ENCODE assay signal across 8 cellular contexts in genomic region chr1:36134805-36135339, GRCh38. TPM values are rescaled to one million over a fixed set of nuclear protein-coding genes. Genes with fewer than 3 reads are reported as not detected.
DNase-seq lines count a peak whose midpoint lies in the region; ATAC-seq and TF ChIP-seq lines count a peak whose summit lies in the region.

No MANE protein-coding gene starts in this region.

- H3K27ac ChIP-seq in PC-3 (ENCODE audit: low read length) = peak overlapping the region; percentile 11; the same call in 1 of the 2 replicates

- H2AFZ ChIP-seq in PC-3 (ENCODE audit: low read length) = no peak overlapping the region

- TF ChIP-seq CTCF in AG10803 (conservative IDR thresholded peaks at IDR 0.05; ENCODE audit: low read length) (peak; percentile 79), GM12875 (IDR thresholded peaks at IDR 0.05; ENCODE audit: borderline replicate concordance, insufficient read depth, low read depth, low read length) (peak; percentile 74), PC-3 (conservative IDR thresholded peaks at IDR 0.05; ENCODE audit: low read depth, low read length) (peak; percentile 75), brain (conservative IDR thresholded peaks at IDR 0.05) (peak; percentile 87 to 94)

- peak; percentile 16 for ATAC-seq in PC-3
- peak; percentile 78 for ATAC-seq in stimulated activated effector memory CD8-positive, alpha-beta T cell treated with anti-CD3 and anti-CD28 coated beads, Interleukin-12 subunit alpha, Interleukin-12 subunit beta, amount 100 ng/mL, for 72 hours
- no peak for ATAC-seq in GM18511 (IDR thresholded peaks at IDR 0.05; ENCODE audit: unreplicated experiment)

- no peak overlapping the region for H3K4me2 ChIP-seq in PC-3 (ENCODE audit: low read length)

- intact Hi-C loops in PC-3 (cut with micrococcal nuclease) = loop anchor here (1.0 kb wide), 1 partner anchor 35 kb away; no protein-coding TSS in a partner anchor

- H3K79me2 ChIP-seq in PC-3 (ENCODE audit: low read length) = peaks cover 7% of the 10 kb centered on the region

- H3K4me3 Mint-ChIP-seq in brain = no peak overlapping the region
- H3K4me3 Mint-ChIP-seq in stimulated activated effector memory CD8-positive, alpha-beta T cell treated with anti-CD3 and anti-CD28 coated beads, Interleukin-12 subunit alpha, Interleukin-12 subunit beta, amount 100 ng/mL, for 72 hours = no peak overlapping the region

- DNase-seq in AG10803 (ENCODE audit: low read depth) = peak; percentile 67
- peak; percentile 63 for DNase-seq in PC-3
- peak; percentile 91 for DNase-seq in islet precursor cell
- peak; percentile 33 to 71 for DNase-seq in stimulated activated effector memory CD8-positive, alpha-beta T cell treated with anti-CD3 and anti-CD28 coated beads, Interleukin-12 subunit alpha, Interleukin-12 subunit beta, amount 100 ng/mL, for 72 hours (ENCODE audit: low spot score in 2 of 2)
- no peak for DNase-seq in cerebellum (ENCODE audit: low spot score)

- H3K27me3 Mint-ChIP-seq in brain = peaks cover 6% of the 10 kb centered on the region

- H3K4me1 ChIP-seq in PC-3 (ENCODE audit: insufficient read depth, low read length) = peaks cover 49% of the 10 kb centered on the region

- no peaks in the 10 kb centered on the region for H3K9me2 ChIP-seq in PC-3 (replicated peaks; ENCODE audit: low read length)

- CTCF ChIA-PET in PC-3 (lab: Charles Lee) = interaction anchor here (0.8 to 1.8 kb wide), 4 partner anchors 14 to 151 kb away, joined by 4 to 9 read pairs (median 4); partner anchors contain the start of gene TRAPPC3

- H3F3A ChIP-seq in PC-3 (ENCODE audit: low read length, unreplicated experiment) = peaks cover 5% of the 10 kb centered on the region

- H3K36me3 ChIP-seq in PC-3 (ENCODE audit: low read depth, low read length) = peaks cover 29% of the 10 kb centered on the region

- no peaks in the 10 kb centered on the region for H3K9me3 Mint-ChIP-seq in brain
- no peaks in the 10 kb centered on the region for H3K9me3 Mint-ChIP-seq in stimulated activated effector memory CD8-positive, alpha-beta T cell treated with anti-CD3 and anti-CD28 coated beads, Interleukin-12 subunit alpha, Interleukin-12 subunit beta, amount 100 ng/mL, for 72 hours

- BruUV-seq in PC-3 (replicated peaks; lab: Mats Ljungman, UMichigan) = TSS peak; percentile 2

- no peak overlapping the region for H3K9ac ChIP-seq in PC-3 (ENCODE audit: low read length)

- peaks cover 21% of the 10 kb centered on the region for H3K4me1 Mint-ChIP-seq in brain
- peaks cover 10% of the 10 kb centered on the region for H3K4me1 Mint-ChIP-seq in stimulated activated effector memory CD8-positive, alpha-beta T cell treated with anti-CD3 and anti-CD28 coated beads, Interleukin-12 subunit alpha, Interleukin-12 subunit beta, amount 100 ng/mL, for 72 hours

- H3K9me3 ChIP-seq in PC-3 (ENCODE audit: low read length) = no peaks in the 10 kb centered on the region

- H3K27ac Mint-ChIP-seq in brain = peak overlapping the region; percentile 50 to 90 (median 88)
- H3K27ac Mint-ChIP-seq in stimulated activated effector memory CD8-positive, alpha-beta T cell treated with anti-CD3 and anti-CD28 coated beads, Interleukin-12 subunit alpha, Interleukin-12 subunit beta, amount 100 ng/mL, for 72 hours = peak overlapping the region; percentile 43

- H4K20me1 ChIP-seq in PC-3 (ENCODE audit: low read length) = no peaks in the 10 kb centered on the region

- no peaks in the 10 kb centered on the region for H3K27me3 ChIP-seq in PC-3 (ENCODE audit: low read length)

- POLR2A ChIA-PET in PC-3 (lab: Charles Lee; ENCODE audit: unreplicated experiment) = no interaction called here

- no peak overlapping the region for H3K4me3 ChIP-seq in AG10803 (ENCODE audit: low read length)
- no peak overlapping the region for H3K4me3 ChIP-seq in GM12875 (ENCODE audit: low read depth, low read length)
- H3K4me3 ChIP-seq in PC-3 (ENCODE audit: low read length) = no peak overlapping the region

- H3K36me3 Mint-ChIP-seq in brain = peaks cover 20% of the 10 kb centered on the region
- H3K36me3 Mint-ChIP-seq in stimulated activated effector memory CD8-positive, alpha-beta T cell treated with anti-CD3 and anti-CD28 coated beads, Interleukin-12 subunit alpha, Interleukin-12 subunit beta, amount 100 ng/mL, for 72 hours = peaks cover 38% of the 10 kb centered on the region

RNA-seq across cellular contexts. Expression of gene COL8A2, which starts 9.8 kb away (rescaled TPM):
- total RNA-seq in PC-3 (2014; rRNA removed) (0.26 and 0.58 TPM in 2 replicates), cerebellum (1.2 TPM)
- polyA plus RNA-seq in brain (ENCODE audit: insufficient read depth, low read depth, low replicate concordance) = 1.8 TPM

RNA-seq across cellular contexts. Expression of gene TRAPPC3, which starts 14.4 kb away (rescaled TPM):
- total RNA-seq in PC-3 (2014; rRNA removed) (119 and 236 TPM in 2 replicates), cerebellum (33.7 TPM)
- 105 TPM for polyA plus RNA-seq in brain (ENCODE audit: insufficient read depth, low read depth, low replicate concordance)

RNA-seq across cellular contexts. Expression of gene MAP7D1, which starts 21.1 kb away (rescaled TPM):
- total RNA-seq in PC-3 (2014; rRNA removed) (113 and 160 TPM in 2 replicates), cerebellum (47.5 TPM)
- 244 TPM for polyA plus RNA-seq in brain (ENCODE audit: insufficient read depth, low read depth, low replicate concordance)

RNA-seq across cellular contexts. Expression of gene ADPRS, which starts 46.2 kb away (rescaled TPM):
- total RNA-seq in PC-3 (2014; rRNA removed) (75.9 and 83.0 TPM in 2 replicates), cerebellum (13.0 TPM)
- 39.1 TPM for polyA plus RNA-seq in brain (ENCODE audit: insufficient read depth, low read depth, low replicate concordance)

RNA-seq across cellular contexts. Expression of gene TEKT2, which starts 51.0 kb away (rescaled TPM):
- not detected in 2 replicates for total RNA-seq in PC-3 (2014; rRNA removed)
- 12.0 TPM for polyA plus RNA-seq in brain (ENCODE audit: insufficient read depth, low read depth, low replicate concordance)
- 6.3 TPM for total RNA-seq in cerebellum
